19 cellular contexts compared by ENCODE assay signal in the genomic region with DNA sequence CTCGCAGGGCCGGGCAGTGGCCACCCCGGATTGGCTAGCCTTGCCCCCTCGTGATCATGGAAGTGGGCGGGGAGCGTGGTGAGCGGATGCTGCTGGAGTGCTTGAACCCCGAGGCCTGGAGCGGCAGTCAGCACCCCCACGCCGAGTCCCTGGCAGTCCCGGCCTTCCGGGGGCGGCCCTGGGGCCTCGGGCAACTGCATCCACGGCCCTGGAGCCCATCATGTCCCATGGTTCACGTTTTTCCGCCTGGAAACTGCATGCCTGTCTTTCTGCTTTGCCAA. TPM values are rescaled to one million over a fixed set of nuclear protein-coding genes. Genes with fewer than 3 reads are reported as not detected.
DNase-seq lines count a peak whose midpoint lies in the region; ATAC-seq lines count a peak whose summit lies in the region.
"Had no signal": no experiment of that assay in that cellular context is flagged by ENCODE, and none has a peak within 500 bp of the region (broad histone marks: within the 10 kb centered on the region; RNA-seq: fewer than 3 reads in every experiment).

No MANE protein-coding gene starts in this region.

- H3K4ac ChIP-seq in neuronal stem cell (ENCODE audit: low read length), result no peak overlapping the region

- H3K27me3 ChIP-seq in neuronal stem cell (ENCODE audit: control insufficient read depth in 3 of 3, insufficient read depth in 3 of 3, low read depth in 1 of 3, low read length in 3 of 3), result no peaks in the 10 kb centered on the region
- no peaks in the 10 kb centered on the region for H3K27me3 ChIP-seq in aorta (ENCODE audit: control insufficient read depth in 1 of 2, insufficient read depth in 2 of 2, low read length in 1 of 2)
- H3K27me3 ChIP-seq: BE2C had no signal

- no peaks in the 10 kb centered on the region for H3K79me1 ChIP-seq in neuronal stem cell (ENCODE audit: low read depth, low read length)

- DNase-seq in activated CD4-positive, alpha-beta T cell treated with anti-CD3 and anti-CD28 coated beads, Interleukin-2, amount 10 ng/mL, durations not matched to agents 24 days and 14 days, result peak; percentile 50
- no peak for DNase-seq in activated CD4-positive, alpha-beta T cell treated with anti-CD3 and anti-CD28 coated beads for 48 hours
- DNase-seq in effector memory CD8-positive, alpha-beta T cell, result no peak
- no peak for DNase-seq in neuronal stem cell (ENCODE audit: low spot score)
- no peak for DNase-seq in aorta
- DNase-seq in naive thymus-derived CD8-positive, alpha-beta T cell, result no peak
- no peak for DNase-seq in activated CD4-positive, alpha-beta T cell treated with anti-CD3 and anti-CD28 coated beads for 1 hour
- DNase-seq: 8988T; BE2C; CD8-positive, alpha-beta memory T cell; KBM-7; MV-4-11; NCI-H1105; NCI-H1436 treated with DMSO at 0.1 percent for 48 hours; NCI-H187 treated with DMSO at 0.1 percent for 48 hours; NCI-H2171 treated with DMSO at 0.1 percent for 48 hours; NCI-H774 had no signal

- H2AFZ ChIP-seq in neuronal stem cell (ENCODE audit: low read length), result no peak overlapping the region

- H3K9me3 ChIP-seq in neuronal stem cell (replicated peaks in 1 of 2; ENCODE audit: control insufficient read depth in 2 of 2, insufficient read depth in 1 of 2, low read depth in 1 of 2, low read length in 2 of 2) (peaks cover 0 to 1% of the 10 kb centered on the region in 2 donors), aorta (ENCODE audit: control insufficient read depth, low read length) (no peaks in the 10 kb centered on the region)
- H3K9me3 ChIP-seq: BE2C had no signal

- H3K4me3 ChIP-seq in neuronal stem cell (ENCODE audit: low read length in 2 of 2) (no peak overlapping the region), aorta (ENCODE audit: low read length in 2 of 2) (no peak overlapping the region)

- H4K91ac ChIP-seq in neuronal stem cell (ENCODE audit: low read depth, low read length, poor library complexity), result no peak overlapping the region

- POLR2A ChIA-PET in naive thymus-derived CD8-positive, alpha-beta T cell (lab: Charles Lee), result no interaction called here

- H3K4me1 ChIP-seq in neuronal stem cell (ENCODE audit: control insufficient read depth in 2 of 2, insufficient read depth in 1 of 2, low read depth in 1 of 2, low read length in 2 of 2) (peaks cover 0 to 1% of the 10 kb centered on the region in 2 donors), aorta (ENCODE audit: control insufficient read depth in 1 of 2, insufficient read depth in 2 of 2, low read length in 2 of 2) (no peaks in the 10 kb centered on the region)
- H3K4me1 ChIP-seq: BE2C had no signal

- H2BK15ac ChIP-seq in neuronal stem cell (ENCODE audit: low read length), result peak overlapping the region; percentile 78

- H3K4me1 Mint-ChIP-seq in activated CD4-positive, alpha-beta T cell treated with anti-CD3 and anti-CD28 coated beads, Interleukin-2, amount 10 ng/mL, durations not matched to agents 24 days and 14 days, result peaks cover 49% of the 10 kb centered on the region
- peaks cover 65 to 75% of the 10 kb centered on the region in 2 donors for H3K4me1 Mint-ChIP-seq in effector memory CD8-positive, alpha-beta T cell (ENCODE audit: low read depth in 2 of 2)
- peaks cover 21 to 57% (median 41%) of the 10 kb centered on the region in 4 donors for H3K4me1 Mint-ChIP-seq in naive thymus-derived CD8-positive, alpha-beta T cell

- no peak overlapping the region for H2BK5ac ChIP-seq in neuronal stem cell (ENCODE audit: low read length)

- H2AK5ac ChIP-seq in neuronal stem cell (ENCODE audit: low read depth, low read length), result peak overlapping the region; percentile 81

- no peak overlapping the region for H3K14ac ChIP-seq in neuronal stem cell (ENCODE audit: low read length)

- H3K9me3 Mint-ChIP-seq in activated CD4-positive, alpha-beta T cell treated with anti-CD3 and anti-CD28 coated beads, Interleukin-2, amount 10 ng/mL, durations not matched to agents 24 days and 14 days, result peaks cover 4% of the 10 kb centered on the region
- H3K9me3 Mint-ChIP-seq in effector memory CD8-positive, alpha-beta T cell, result peaks cover 6 to 7% of the 10 kb centered on the region in 2 donors
- peaks cover 0 to 5% (median 0%) of the 10 kb centered on the region in 9 donors for H3K9me3 Mint-ChIP-seq in naive thymus-derived CD8-positive, alpha-beta T cell

- H2BK12ac ChIP-seq in neuronal stem cell (ENCODE audit: low read length), result peak overlapping the region; percentile 80

- peaks cover 9% of the 10 kb centered on the region for H3K27me3 Mint-ChIP-seq in activated CD4-positive, alpha-beta T cell treated with anti-CD3 and anti-CD28 coated beads, Interleukin-2, amount 10 ng/mL, durations not matched to agents 24 days and 14 days
- H3K27me3 Mint-ChIP-seq in effector memory CD8-positive, alpha-beta T cell, result no peaks in the 10 kb centered on the region
- H3K27me3 Mint-ChIP-seq in naive thymus-derived CD8-positive, alpha-beta T cell, result no peaks in the 10 kb centered on the region
- H3K27me3 Mint-ChIP-seq: CD8-positive, alpha-beta memory T cell had no signal

- WGBS in neuronal stem cell (ENCODE audit: extremely low coverage in 2 of 2, insufficient read length in 2 of 2, insufficient replicate concordance in 1 of 2), 2 donors, result no CpG with 5 or more reads among the region's 18 CpGs
- WGBS in aorta, 2 donors, result 79 to 91% methylated on average over 18 of the region's 18 CpGs

- peaks cover 2% of the 10 kb centered on the region for H3K36me3 Mint-ChIP-seq in activated CD4-positive, alpha-beta T cell treated with anti-CD3 and anti-CD28 coated beads, Interleukin-2, amount 10 ng/mL, durations not matched to agents 24 days and 14 days (ENCODE audit: low read depth)
- H3K36me3 Mint-ChIP-seq in effector memory CD8-positive, alpha-beta T cell (ENCODE audit: insufficient read depth), result peaks cover 12% of the 10 kb centered on the region
- H3K36me3 Mint-ChIP-seq in naive thymus-derived CD8-positive, alpha-beta T cell, result no peaks in the 10 kb centered on the region
- H3K36me3 Mint-ChIP-seq: CD14-positive monocyte had no signal

- no peak overlapping the region for H3K9ac ChIP-seq in neuronal stem cell (ENCODE audit: low read depth, low read length, poor library complexity)

- intact Hi-C loops in activated CD4-positive, alpha-beta T cell treated with anti-CD3 and anti-CD28 coated beads, Interleukin-2, amount 10 ng/mL, durations not matched to agents 24 days and 14 days (cut with micrococcal nuclease), result no loop called here
- intact Hi-C loops in aorta (cut with DNase I), result no loop called here

- no peak overlapping the region for H3K4me3 Mint-ChIP-seq in activated CD4-positive, alpha-beta T cell treated with anti-CD3 and anti-CD28 coated beads, Interleukin-2, amount 10 ng/mL, durations not matched to agents 24 days and 14 days
- no peak overlapping the region for H3K4me3 Mint-ChIP-seq in effector memory CD8-positive, alpha-beta T cell
- H3K4me3 Mint-ChIP-seq in naive thymus-derived CD8-positive, alpha-beta T cell, result no peak overlapping the region

- no peak for ATAC-seq in effector memory CD8-positive, alpha-beta T cell (replicated peaks)
- ATAC-seq in aorta (ENCODE audit: low FRiP score) (peak; percentile 29), GM21515 (IDR thresholded peaks at IDR 0.05; ENCODE audit: unreplicated experiment) (no peak)
- ATAC-seq in naive thymus-derived CD8-positive, alpha-beta T cell, result no peak

- no peak overlapping the region for H3K27ac Mint-ChIP-seq in activated CD4-positive, alpha-beta T cell treated with anti-CD3 and anti-CD28 coated beads, Interleukin-2, amount 10 ng/mL, durations not matched to agents 24 days and 14 days
- peak overlapping the region; percentile 91 to 97 for H3K27ac Mint-ChIP-seq in effector memory CD8-positive, alpha-beta T cell
- H3K27ac Mint-ChIP-seq in naive thymus-derived CD8-positive, alpha-beta T cell, result peak overlapping the region in 1 of 10 donors; percentile 31

- peak overlapping the region; percentile 86 for H3K18ac ChIP-seq in neuronal stem cell (ENCODE audit: low read length)

- no peak overlapping the region for H3K27ac ChIP-seq in neuronal stem cell (replicated peaks; ENCODE audit: low read length)
- no peak overlapping the region for H3K27ac ChIP-seq in aorta (ENCODE audit: low read depth in 1 of 2, low read length in 2 of 2)

- no peak overlapping the region for H3K4me2 ChIP-seq in neuronal stem cell (ENCODE audit: insufficient read depth, low read length, poor library complexity, severe bottlenecking)

- peak overlapping the region; percentile 59 for H3K23ac ChIP-seq in neuronal stem cell (ENCODE audit: low read depth, low read length, poor library complexity)

- H4K8ac ChIP-seq in neuronal stem cell (ENCODE audit: low read depth, low read length), result peak overlapping the region; percentile 52

- H3K36me3 ChIP-seq in neuronal stem cell (replicated peaks in 1 of 2; ENCODE audit: control insufficient read depth in 2 of 2, insufficient read depth in 2 of 2, low read length in 2 of 2) (no peaks in the 10 kb centered on the region), aorta (ENCODE audit: control insufficient read depth in 1 of 2, insufficient read depth in 2 of 2, low read length in 1 of 2) (no peaks in the 10 kb centered on the region)
- H3K36me3 ChIP-seq: BE2C had no signal

- H2BK120ac ChIP-seq in neuronal stem cell (ENCODE audit: low read depth, low read length), result peak overlapping the region; percentile 58

RNA-seq across cellular contexts. Expression of gene CDC7, which starts 45.6 kb away (rescaled TPM):
- 21.4 and 22.3 TPM in 2 replicates for total RNA-seq in activated CD4-positive, alpha-beta T cell treated with anti-CD3 and anti-CD28 coated beads, Interleukin-2, amount 10 ng/mL, durations not matched to agents 24 days and 14 days
- 39.2 TPM for polyA plus RNA-seq in neuronal stem cell (2013, experiment 1 of 2)
- polyA plus RNA-seq in neuronal stem cell (2013, experiment 2 of 2), result 39.1 TPM
- total RNA-seq in aorta, result 1 to 10 TPM; 1.6 to 3.9 TPM
- under 1 TPM; 0.13 to 0.87 TPM for polyA plus RNA-seq in aorta
- 1 to 10 TPM; 9.1 to 9.5 TPM for total RNA-seq in naive thymus-derived CD8-positive, alpha-beta T cell
- polyA plus RNA-seq in naive thymus-derived CD8-positive, alpha-beta T cell, result 1 to 10 TPM; 2.9 to 3.5 (median 3.3) TPM
